Comparison of ENCODE assay signal across 14 cellular contexts in the genomic region with DNA sequence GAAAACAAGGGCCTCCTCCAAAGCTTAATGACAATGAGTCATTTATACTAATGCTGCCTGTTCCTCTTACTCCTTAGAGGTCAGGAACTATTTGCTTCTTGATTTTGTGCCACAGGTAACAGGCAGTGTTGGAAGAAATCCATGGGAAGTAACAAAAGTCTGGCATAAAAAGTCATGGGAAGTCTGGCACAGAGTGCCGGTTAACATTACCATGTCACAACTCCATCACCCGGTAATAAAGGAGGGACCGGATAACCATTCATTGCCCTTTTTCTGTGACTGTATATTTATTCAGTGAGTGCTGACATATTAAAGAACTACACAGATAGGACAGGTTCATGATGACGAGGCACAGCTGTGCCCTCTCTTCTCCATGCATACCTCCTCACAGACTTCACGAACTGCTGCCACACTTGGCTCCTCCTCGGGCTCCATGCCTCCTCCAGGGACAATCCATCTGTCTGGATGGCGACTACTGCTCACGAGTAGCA. TPM values are rescaled to one million over a fixed set of nuclear protein-coding genes. Genes with fewer than 3 reads are reported as not detected.
A peak's percentile ranks its signal among the peaks of the same experiment; 100 is the strongest.
DNase-seq lines count a peak whose midpoint lies in the region; ATAC-seq and TF ChIP-seq lines count a peak whose summit lies in the region.
"Had no signal": no experiment of that assay in that cellular context is flagged by ENCODE, and none has a peak within 500 bp of the region (broad histone marks: within the 10 kb centered on the region; RNA-seq: fewer than 3 reads in every experiment).

No MANE protein-coding gene starts in this region.

- peaks cover 12 to 60% (median 19%) of the 10 kb centered on the region in 3 donors for H3K4me1 ChIP-seq in gastroesophageal sphincter
- peaks cover 67% of the 10 kb centered on the region for H3K4me1 ChIP-seq in psoas muscle
- peaks cover 6% of the 10 kb centered on the region for H3K4me1 ChIP-seq in CD8-positive, alpha-beta memory T cell (ENCODE audit: insufficient read depth, low read length)

- no peaks in the 10 kb centered on the region for H3K27me3 Mint-ChIP-seq in CD8-positive, alpha-beta memory T cell

- in situ Hi-C loops in Caki2 (cut with HindIII; ENCODE audit: low pct_unique_long_range_greater_than_20kb, low sequenced_read_pairs) = no loop called here

- H3K27ac ChIP-seq in gastroesophageal sphincter = peak overlapping the region in 3 of 4 donors; percentile 19 to 52 (median 35)
- H3K27ac ChIP-seq in psoas muscle = peak overlapping the region; percentile 79
- no peak overlapping the region for H3K27ac ChIP-seq in CD8-positive, alpha-beta memory T cell (ENCODE audit: low read depth, low read length)
- H3K27ac ChIP-seq: WERI-Rb-1 had no signal

- TF ChIP-seq POLR2A in gastroesophageal sphincter (IDR thresholded peaks at IDR 0.05) = no peak

- no peaks in the 10 kb centered on the region for H3K36me3 ChIP-seq in gastroesophageal sphincter
- H3K36me3 ChIP-seq in psoas muscle (ENCODE audit: insufficient read depth in 1 of 2, low read depth in 1 of 2) = peaks cover 0 to 8% of the 10 kb centered on the region in 2 donors
- H3K36me3 ChIP-seq in CD8-positive, alpha-beta memory T cell (ENCODE audit: insufficient read depth, low read length) = no peaks in the 10 kb centered on the region

- 28 to 41% methylated on average over 3 to 8 of the region's 8 CpGs for WGBS in gastroesophageal sphincter (ENCODE audit: low coverage in 1 of 2), 2 donors
- WGBS in psoas muscle, 3 donors = 19 to 23% (median 20%) methylated on average over 8 of the region's 8 CpGs

- H3K27me3 ChIP-seq in gastroesophageal sphincter (no peaks in the 10 kb centered on the region), psoas muscle (ENCODE audit: insufficient read depth in 3 of 3, low read length in 2 of 3) (no peaks in the 10 kb centered on the region)
- H3K27me3 ChIP-seq in CD8-positive, alpha-beta memory T cell (ENCODE audit: insufficient read depth, low read length, poor library complexity, severe bottlenecking) = no peaks in the 10 kb centered on the region

- peaks cover 0 to 38% (median 5%) of the 10 kb centered on the region in 3 donors for H3K36me3 Mint-ChIP-seq in CD8-positive, alpha-beta memory T cell

- peak; percentile 60; the same call in 2 of the 3 replicates for ATAC-seq in SK-N-SH treated with all-trans-retinoic acid at 6 μM for 48 hours
- ATAC-seq in gastroesophageal sphincter = peak; percentile 55
- peak; percentile 80 to 89 (median 84) for ATAC-seq in psoas muscle
- ATAC-seq in HG03159 (IDR thresholded peaks at IDR 0.05; ENCODE audit: unreplicated experiment) = no peak
- ATAC-seq: CD8-positive, alpha-beta T cell had no signal

- H3K4me3 Mint-ChIP-seq in CD8-positive, alpha-beta memory T cell = no peak overlapping the region
- H3K4me3 Mint-ChIP-seq: CD8-positive, alpha-beta T cell had no signal

- H3K4me3 ChIP-seq in gastroesophageal sphincter (no peak overlapping the region), psoas muscle (no peak overlapping the region)
- no peak overlapping the region for H3K4me3 ChIP-seq in CD8-positive, alpha-beta memory T cell (ENCODE audit: low read length)

- TF ChIP-seq CTCF in gastroesophageal sphincter (IDR thresholded peaks at IDR 0.05) (no peak), psoas muscle (IDR thresholded peaks at IDR 0.05) (no peak)

- peaks cover 30 to 55% (median 55%) of the 10 kb centered on the region in 3 donors for H3K4me1 Mint-ChIP-seq in CD8-positive, alpha-beta memory T cell

- H3K9me3 Mint-ChIP-seq in CD8-positive, alpha-beta memory T cell = no peaks in the 10 kb centered on the region
- H3K9me3 Mint-ChIP-seq: CD8-positive, alpha-beta T cell had no signal

- CTCF ChIA-PET in CD8-positive, alpha-beta memory T cell (lab: Charles Lee) = no interaction called here

- DNase-seq in Caki2 (ENCODE audit: low read depth) (peak; percentile 85), psoas muscle (peak in 1 of 2 donors; percentile 55), cerebellar nuclear complex (lab: John Stamatoyannopoulos, UW) (no peak), COLO668 (lab: John Stamatoyannopoulos, UW; ENCODE audit: unreplicated experiment) (no peak)
- DNase-seq in CD8-positive, alpha-beta memory T cell = no peak
- DNase-seq: activated effector memory CD4-positive, alpha-beta T cell treated with anti-CD3 and anti-CD28 coated beads, Interleukin-2, amount 50 U/mL, for 16 hours; midbrain; NCI-H1417 treated with DMSO at 0.1 percent for 48 hours; stimulated activated CD4-positive, alpha-beta T cell treated with anti-CD3 and anti-CD28 coated beads, Interleukin-15, amount 100 ng/mL, for 24 hours; WERI-Rb-1 had no signal

- H3K9me3 ChIP-seq in gastroesophageal sphincter (no peaks in the 10 kb centered on the region), psoas muscle (no peaks in the 10 kb centered on the region)
- no peaks in the 10 kb centered on the region for H3K9me3 ChIP-seq in CD8-positive, alpha-beta memory T cell (ENCODE audit: low read length)

- POLR2A ChIA-PET in CD8-positive, alpha-beta memory T cell (lab: Charles Lee) = no interaction called here

- TF ChIP-seq EP300 in gastroesophageal sphincter (IDR thresholded peaks at IDR 0.05) = no peak

- H3K27ac Mint-ChIP-seq in CD8-positive, alpha-beta memory T cell = peak overlapping the region in 1 of 8 donors; percentile 83
- H3K27ac Mint-ChIP-seq: CD8-positive, alpha-beta T cell had no signal

- intact Hi-C loops in psoas muscle (cut with DNase I) = no loop called here

TF ChIP-seq in SK-N-SH treated with all-trans-retinoic acid at 6 μM for 48 hours, 23 proteins besides CTCF, POLR2A, EP300 and RAD21 (continues in another document):
- TF ChIP-seq ISL1 (CRISPR knock-in tag; IDR thresholded peaks at IDR 0.05) = no peak
- no peak for TF ChIP-seq ZNF565 (CRISPR knock-in tag; conservative IDR thresholded peaks at IDR 0.05; ENCODE audit: low read depth)
- no peak for TF ChIP-seq PPARA (CRISPR knock-in tag; IDR thresholded peaks at IDR 0.05; ENCODE audit: borderline replicate concordance)
- TF ChIP-seq, protein P1, sequence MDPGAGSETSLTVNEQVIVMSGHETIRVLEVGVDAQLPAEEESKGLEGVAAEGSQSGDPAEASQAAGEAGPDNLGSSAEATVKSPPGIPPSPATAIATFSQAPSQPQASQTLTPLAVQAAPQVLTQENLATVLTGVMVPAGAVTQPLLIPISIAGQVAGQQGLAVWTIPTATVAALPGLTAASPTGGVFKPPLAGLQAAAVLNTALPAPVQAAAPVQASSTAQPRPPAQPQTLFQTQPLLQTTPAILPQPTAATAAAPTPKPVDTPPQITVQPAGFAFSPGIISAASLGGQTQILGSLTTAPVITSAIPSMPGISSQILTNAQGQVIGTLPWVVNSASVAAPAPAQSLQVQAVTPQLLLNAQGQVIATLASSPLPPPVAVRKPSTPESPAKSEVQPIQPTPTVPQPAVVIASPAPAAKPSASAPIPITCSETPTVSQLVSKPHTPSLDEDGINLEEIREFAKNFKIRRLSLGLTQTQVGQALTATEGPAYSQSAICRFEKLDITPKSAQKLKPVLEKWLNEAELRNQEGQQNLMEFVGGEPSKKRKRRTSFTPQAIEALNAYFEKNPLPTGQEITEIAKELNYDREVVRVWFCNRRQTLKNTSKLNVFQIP (CRISPR knock-in tag; IDR thresholded peaks at IDR 0.05; ENCODE audit: borderline replicate concordance, low read depth) = no peak
- TF ChIP-seq ZNF8 (CRISPR knock-in tag; IDR thresholded peaks at IDR 0.05) = no peak
- TF ChIP-seq ZFP3 (CRISPR knock-in tag; IDR thresholded peaks at IDR 0.05) = no peak
- TF ChIP-seq BACH2 (CRISPR knock-in tag; IDR thresholded peaks at IDR 0.05; ENCODE audit: borderline replicate concordance) = no peak
- TF ChIP-seq GLIS3 (CRISPR knock-in tag; IDR thresholded peaks at IDR 0.05) = no peak
- TF ChIP-seq, protein P2, sequence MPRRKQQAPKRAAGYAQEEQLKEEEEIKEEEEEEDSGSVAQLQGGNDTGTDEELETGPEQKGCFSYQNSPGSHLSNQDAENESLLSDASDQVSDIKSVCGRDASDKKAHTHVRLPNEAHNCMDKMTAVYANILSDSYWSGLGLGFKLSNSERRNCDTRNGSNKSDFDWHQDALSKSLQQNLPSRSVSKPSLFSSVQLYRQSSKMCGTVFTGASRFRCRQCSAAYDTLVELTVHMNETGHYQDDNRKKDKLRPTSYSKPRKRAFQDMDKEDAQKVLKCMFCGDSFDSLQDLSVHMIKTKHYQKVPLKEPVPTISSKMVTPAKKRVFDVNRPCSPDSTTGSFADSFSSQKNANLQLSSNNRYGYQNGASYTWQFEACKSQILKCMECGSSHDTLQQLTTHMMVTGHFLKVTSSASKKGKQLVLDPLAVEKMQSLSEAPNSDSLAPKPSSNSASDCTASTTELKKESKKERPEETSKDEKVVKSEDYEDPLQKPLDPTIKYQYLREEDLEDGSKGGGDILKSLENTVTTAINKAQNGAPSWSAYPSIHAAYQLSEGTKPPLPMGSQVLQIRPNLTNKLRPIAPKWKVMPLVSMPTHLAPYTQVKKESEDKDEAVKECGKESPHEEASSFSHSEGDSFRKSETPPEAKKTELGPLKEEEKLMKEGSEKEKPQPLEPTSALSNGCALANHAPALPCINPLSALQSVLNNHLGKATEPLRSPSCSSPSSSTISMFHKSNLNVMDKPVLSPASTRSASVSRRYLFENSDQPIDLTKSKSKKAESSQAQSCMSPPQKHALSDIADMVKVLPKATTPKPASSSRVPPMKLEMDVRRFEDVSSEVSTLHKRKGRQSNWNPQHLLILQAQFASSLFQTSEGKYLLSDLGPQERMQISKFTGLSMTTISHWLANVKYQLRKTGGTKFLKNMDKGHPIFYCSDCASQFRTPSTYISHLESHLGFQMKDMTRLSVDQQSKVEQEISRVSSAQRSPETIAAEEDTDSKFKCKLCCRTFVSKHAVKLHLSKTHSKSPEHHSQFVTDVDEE (CRISPR knock-in tag; IDR thresholded peaks at IDR 0.05) = no peak
- no peak for TF ChIP-seq ARNTL (CRISPR knock-in tag; IDR thresholded peaks at IDR 0.05; ENCODE audit: borderline replicate concordance, low read depth)

RNA-seq across cellular contexts. Expression of gene NUDT3, which starts 50.9 kb away (rescaled TPM):
- total RNA-seq in Caki2 (2014; rRNA removed; shearing (Covaris generic); ENCODE audit: low replicate concordance) = 6.7 and 7.2 TPM in 2 replicates
- total RNA-seq in gastroesophageal sphincter = 10 to 100 TPM; 32.2 to 66.3 (median 46.9) TPM
- total RNA-seq in psoas muscle = 10 to 100 TPM; 33.3 to 70.5 (median 50.6) TPM
- polyA plus RNA-seq in psoas muscle = 10 to 100 TPM; 10.6 to 19.9 (median 17.9) TPM
- 10 to 100 TPM; 16.6 to 16.8 TPM for total RNA-seq in CD8-positive, alpha-beta memory T cell
- polyA plus RNA-seq in CD8-positive, alpha-beta memory T cell = 9.7 TPM
